Comparison of ENCODE assay signal across 9 cellular contexts in the genomic region with DNA sequence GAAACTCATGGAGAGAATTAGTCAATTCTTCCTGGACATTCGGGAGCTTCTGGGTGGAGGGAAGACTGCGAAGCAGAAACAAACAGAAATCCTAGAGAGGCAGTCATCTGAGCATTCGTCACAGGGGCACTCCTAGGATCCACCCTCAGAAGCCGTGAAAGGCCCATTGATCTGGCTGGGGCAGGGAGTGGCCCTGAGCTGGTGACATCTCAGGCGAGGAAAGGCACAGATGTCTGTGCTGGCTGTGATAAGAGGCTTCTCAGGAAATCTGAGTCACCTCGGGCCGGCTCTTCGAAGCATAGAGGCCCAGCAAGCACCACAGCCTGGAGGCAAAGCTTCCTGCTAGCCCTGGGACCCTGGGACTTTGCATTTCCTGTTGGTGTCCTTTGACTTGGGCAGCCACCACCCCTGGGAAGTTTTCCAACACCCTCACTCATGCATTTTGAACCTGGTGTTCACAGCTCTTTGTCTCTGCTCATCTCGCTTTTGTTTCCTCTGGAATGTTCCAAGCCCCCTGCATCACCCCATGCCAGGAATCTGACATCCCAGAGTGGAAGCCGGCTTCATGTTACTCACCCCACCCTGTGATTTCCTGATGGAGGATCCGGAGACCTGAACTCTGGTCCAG. TPM values are rescaled to one million over a fixed set of nuclear protein-coding genes. Genes with fewer than 3 reads are reported as not detected.
A peak's percentile ranks its signal among the peaks of the same experiment; 100 is the strongest.
DNase-seq lines count a peak whose midpoint lies in the region; ATAC-seq, FAIRE-seq and TF ChIP-seq lines count a peak whose summit lies in the region.
"Had no signal": no experiment of that assay in that cellular context is flagged by ENCODE, and none has a peak within 500 bp of the region (broad histone marks: within the 10 kb centered on the region; RNA-seq: fewer than 3 reads in every experiment).

No MANE protein-coding gene starts in this region.

- no peak overlapping the region for H2AFZ ChIP-seq in hepatocyte

- no peaks in the 10 kb centered on the region for H3K9me2 ChIP-seq in hepatocyte (replicated peaks; ENCODE audit: insufficient read depth)

- peak overlapping the region; percentile 44 for H3K27ac Mint-ChIP-seq in activated CD4-positive, alpha-beta T cell treated with anti-CD3 and anti-CD28 coated beads, Interleukin-2, amount 10 ng/mL, durations not matched to agents 24 days and 14 days
- H3K27ac Mint-ChIP-seq in naive thymus-derived CD8-positive, alpha-beta T cell = no peak overlapping the region

- no peaks in the 10 kb centered on the region for H3K27me3 Mint-ChIP-seq in activated CD4-positive, alpha-beta T cell treated with anti-CD3 and anti-CD28 coated beads, Interleukin-2, amount 10 ng/mL, durations not matched to agents 24 days and 14 days
- H3K27me3 Mint-ChIP-seq in naive thymus-derived CD8-positive, alpha-beta T cell = no peaks in the 10 kb centered on the region

- H3K4me3 ChIP-seq in hepatocyte (no peak overlapping the region), small intestine (ENCODE audit: low read depth in 1 of 2, low read length in 2 of 2) (no peak overlapping the region)

- H3K9me3 Mint-ChIP-seq in activated CD4-positive, alpha-beta T cell treated with anti-CD3 and anti-CD28 coated beads, Interleukin-2, amount 10 ng/mL, durations not matched to agents 24 days and 14 days = no peaks in the 10 kb centered on the region
- no peaks in the 10 kb centered on the region for H3K9me3 Mint-ChIP-seq in naive thymus-derived CD8-positive, alpha-beta T cell

- no peak for ATAC-seq in naive thymus-derived CD8-positive, alpha-beta T cell
- no peak for ATAC-seq in GM19328 (IDR thresholded peaks at IDR 0.05; ENCODE audit: unreplicated experiment)

- no peaks in the 10 kb centered on the region for H3K36me3 ChIP-seq in hepatocyte (replicated peaks; ENCODE audit: insufficient read depth, low read depth)
- H3K36me3 ChIP-seq in small intestine (ENCODE audit: control insufficient read depth in 2 of 2, insufficient read depth in 2 of 2, low read length in 2 of 2) = no peaks in the 10 kb centered on the region

- POLR2A ChIA-PET in naive thymus-derived CD8-positive, alpha-beta T cell (lab: Charles Lee) = no interaction called here

- no peak overlapping the region for H3K4me2 ChIP-seq in hepatocyte

- no peaks in the 10 kb centered on the region for H4K20me1 ChIP-seq in hepatocyte (ENCODE audit: insufficient read depth, poor library complexity, severe bottlenecking)

- no peak for TF ChIP-seq CTCF in hepatocyte (IDR thresholded peaks at IDR 0.05; ENCODE audit: poor library complexity)

- H3K27ac ChIP-seq in hepatocyte (peak overlapping the region; percentile 83), small intestine (ENCODE audit: low read depth in 1 of 2, low read length in 1 of 2) (peak overlapping the region; percentile 70 to 88)
- H3K27ac ChIP-seq: VCaP had no signal

- no peak for FAIRE-seq in small intestine (lab: Jason Lieb, UNC)

- H3K27me3 ChIP-seq in hepatocyte (no peaks in the 10 kb centered on the region), small intestine (ENCODE audit: control insufficient read depth in 2 of 2, insufficient read depth in 2 of 2, low read length in 2 of 2) (no peaks in the 10 kb centered on the region)

- H3K4me1 Mint-ChIP-seq in activated CD4-positive, alpha-beta T cell treated with anti-CD3 and anti-CD28 coated beads, Interleukin-2, amount 10 ng/mL, durations not matched to agents 24 days and 14 days = peaks cover 9% of the 10 kb centered on the region
- no peaks in the 10 kb centered on the region for H3K4me1 Mint-ChIP-seq in naive thymus-derived CD8-positive, alpha-beta T cell

- H3K4me1 ChIP-seq in hepatocyte (ENCODE audit: insufficient read depth) (peaks cover 8% of the 10 kb centered on the region), small intestine (ENCODE audit: control insufficient read depth in 2 of 2, insufficient read depth in 1 of 2, low read depth in 1 of 2, low read length in 1 of 2) (peaks cover 0 to 2% of the 10 kb centered on the region in 2 donors)

- intact Hi-C loops in activated CD4-positive, alpha-beta T cell treated with anti-CD3 and anti-CD28 coated beads, Interleukin-2, amount 10 ng/mL, durations not matched to agents 24 days and 14 days (cut with micrococcal nuclease) = no loop called here

- no peaks in the 10 kb centered on the region for H3K79me2 ChIP-seq in hepatocyte

- H3K36me3 Mint-ChIP-seq in activated CD4-positive, alpha-beta T cell treated with anti-CD3 and anti-CD28 coated beads, Interleukin-2, amount 10 ng/mL, durations not matched to agents 24 days and 14 days (ENCODE audit: low read depth) = peaks cover 3% of the 10 kb centered on the region
- H3K36me3 Mint-ChIP-seq in naive thymus-derived CD8-positive, alpha-beta T cell = peaks cover 0 to 16% (median 7%) of the 10 kb centered on the region in 3 donors

- WGBS in hepatocyte (ENCODE audit: low lambda C conversion rate, missing lambda C conversion rate) = 58% methylated on average over 11 of the region's 11 CpGs
- WGBS in small intestine, 3 donors = 21 to 33% (median 31%) methylated on average over 11 of the region's 11 CpGs

- H3K9me3 ChIP-seq in hepatocyte (ENCODE audit: low read depth) (no peaks in the 10 kb centered on the region), small intestine (ENCODE audit: control insufficient read depth, low read depth) (no peaks in the 10 kb centered on the region)

- peak; percentile 59 for DNase-seq in activated CD4-positive, alpha-beta T cell treated with anti-CD3 and anti-CD28 coated beads, Interleukin-2, amount 10 ng/mL, durations not matched to agents 24 days and 14 days
- no peak for DNase-seq in activated CD4-positive, alpha-beta T cell treated with anti-CD3 and anti-CD28 coated beads, Interleukin-2, amount 50 U/mL, for 1 hour
- peak in 47 of 56 donors; percentile 12 to 81 (median 52) for DNase-seq in amygdala (lab: John Stamatoyannopoulos, UW)
- DNase-seq in hepatocyte (ENCODE audit: low spot score) = peak; percentile 78
- peak; percentile 95 for DNase-seq in small intestine
- no peak for DNase-seq in naive thymus-derived CD8-positive, alpha-beta T cell
- DNase-seq in HuH-7.5 (ENCODE audit: low spot score) = no peak

- H3K4me3 Mint-ChIP-seq in activated CD4-positive, alpha-beta T cell treated with anti-CD3 and anti-CD28 coated beads, Interleukin-2, amount 10 ng/mL, durations not matched to agents 24 days and 14 days = no peak overlapping the region
- H3K4me3 Mint-ChIP-seq in naive thymus-derived CD8-positive, alpha-beta T cell = no peak overlapping the region

RNA-seq across cellular contexts. Expression of a gene that starts 23.3 kb away (rescaled TPM):
- 0.79 and 3.3 TPM in 2 replicates for total RNA-seq in activated CD4-positive, alpha-beta T cell treated with anti-CD3 and anti-CD28 coated beads, Interleukin-2, amount 10 ng/mL, durations not matched to agents 24 days and 14 days
- total RNA-seq in hepatocyte = 2.7 and 10.4 TPM in 2 replicates
- 9.6 and 11.8 TPM in 2 replicates for polyA plus RNA-seq in hepatocyte
- 1 to 10 TPM; 5.1 to 6.3 (median 5.9) TPM for polyA plus RNA-seq in small intestine
- total RNA-seq in naive thymus-derived CD8-positive, alpha-beta T cell = 10 to 100 TPM in 1 of 2 experiments, 1 to 10 TPM in 1; 8.0 to 10.6 TPM
- 1 to 10 TPM in 2 of 3 donors, under 1 TPM in 1; 0.84 to 1.8 (median 1.5) TPM for polyA plus RNA-seq in naive thymus-derived CD8-positive, alpha-beta T cell

Comparison
In these comparisons a context has a peak if more than half of its experiments do, and no peak if none do; other contexts are left out.
1. DNase-seq: peak in activated CD4-positive, alpha-beta T cell treated with anti-CD3 and anti-CD28 coated beads, Interleukin-2, amount 10 ng/mL, durations not matched to agents 24 days and 14 days (single experiment), amygdala (47 of 56), hepatocyte (single experiment) and small intestine (single experiment); none in activated CD4-positive, alpha-beta T cell treated with anti-CD3 and anti-CD28 coated beads, Interleukin-2, amount 50 U/mL, for 1 hour (single experiment), naive thymus-derived CD8-positive, alpha-beta T cell (0 of 10) and HuH-7.5 (single experiment).